ENCODE assay signal across 9 cellular contexts in genomic region chr2:43605079-43605655, GRCh38. TPM values are rescaled to one million over a fixed set of nuclear protein-coding genes. Genes with fewer than 3 reads are reported as not detected.
DNase-seq lines count a peak whose midpoint lies in the region; ATAC-seq, FAIRE-seq and TF ChIP-seq lines count a peak whose summit lies in the region.
"Had no signal": no experiment of that assay in that cellular context is flagged by ENCODE, and none has a peak within 500 bp of the region (broad histone marks: within the 10 kb centered on the region; RNA-seq: fewer than 3 reads in every experiment).

No MANE protein-coding gene starts in this region.

- no peaks in the 10 kb centered on the region for H4K20me1 ChIP-seq in K562 (replicated peaks; ENCODE audit: control insufficient read depth, insufficient read depth, low read length)

- H3K9me3 ChIP-seq in K562 (replicated peaks; ENCODE audit: control insufficient read depth, insufficient read depth, low read depth, low read length) (no peaks in the 10 kb centered on the region), upper lobe of right lung (no peaks in the 10 kb centered on the region)
- H3K9me3 ChIP-seq: SJSA1 had no signal

- H3K27me3 ChIP-seq in K562 (ENCODE audit: control insufficient read depth in 2 of 2, insufficient read depth in 2 of 2, low read length in 2 of 2) (no peaks in the 10 kb centered on the region), upper lobe of right lung (no peaks in the 10 kb centered on the region)
- H3K27me3 ChIP-seq: SJSA1 had no signal

- H3K27ac ChIP-seq in K562 (ENCODE audit: extremely low read depth, low read depth, low read length) (no peak overlapping the region), upper lobe of right lung (no peak overlapping the region)
- H3K27ac ChIP-seq: SJSA1 had no signal

- no peak overlapping the region for H3K9ac ChIP-seq in K562 (ENCODE audit: insufficient read depth in 1 of 2, low read depth in 2 of 2, low read length in 2 of 2)

- FAIRE-seq in K562 (lab: Jason Lieb, UNC): peak; percentile 49

- H3K4me2 ChIP-seq in K562 (ENCODE audit: insufficient read depth, low read length): no peak overlapping the region

- intact Hi-C loops in K562 (cut with micrococcal nuclease): loop anchor here (5.0 kb wide), 1 partner anchor 658 kb away; no protein-coding TSS in a partner anchor
- intact Hi-C loops in upper lobe of right lung (cut with DNase I): no loop called here

- 9% methylated on average over 2 of the region's 2 CpGs for WGBS in K562 (ENCODE audit: insufficient coverage, low coverage, missing lambda C conversion rate)

- in situ Hi-C loops in K562 (cut with MboI): no loop called here

- TF ChIP-seq CTCF in K562 (IDR thresholded peaks at IDR 0.05 in 2 of 3, conservative IDR thresholded peaks at IDR 0.05 in 1 of 3; ENCODE audit: insufficient read depth in 2 of 3, low read depth in 1 of 3, low read length in 3 of 3) (peak; percentile 54 to 74 (median 67); a peak in 5 of 6 replicates), upper lobe of right lung (IDR thresholded peaks at IDR 0.05) (peak; percentile 50)

- H3K4me1 ChIP-seq in K562 (replicated peaks in 1 of 2; ENCODE audit: control insufficient read depth in 2 of 2, insufficient read depth in 2 of 2, low read length in 2 of 2): no peaks in the 10 kb centered on the region; a peak in 1 of 5 replicates
- no peaks in the 10 kb centered on the region for H3K4me1 ChIP-seq in upper lobe of right lung
- H3K4me1 ChIP-seq: SJSA1 had no signal

- POLR2A ChIA-PET in K562 (lab: Yijun Ruan, JAX): interaction anchor here (0.5 to 0.9 kb wide), 2 partner anchors 9 to 743 kb away, joined by 3 to 6 read pairs; partner anchors contain the start of gene THADA

- DNase-seq in DMS 273 (lab: John Stamatoyannopoulos, UW; ENCODE audit: unreplicated experiment): peak; percentile 73
- DNase-seq in HK-2 (ENCODE audit: unreplicated experiment): peak; percentile 27
- DNase-seq in OCI-M1 (lab: John Stamatoyannopoulos, UW): peak; percentile 82
- DNase-seq in K562 (ENCODE audit: extremely low read depth in 1 of 4, low spot score in 3 of 4): peak; percentile 17 to 60 (median 37)
- DNase-seq in left kidney (ENCODE audit: low read depth, low spot score): peak; percentile 70
- no peak for DNase-seq in upper lobe of right lung

- H2AFZ ChIP-seq in K562 (ENCODE audit: low read depth, low read length): peak overlapping the region; percentile 53; the same call in 1 of the 2 replicates

- TF ChIP-seq POLR2A in K562 (conservative IDR thresholded peaks at IDR 0.05): no peak

- no peak for TF ChIP-seq EP300 in K562 (IDR thresholded peaks at IDR 0.05; ENCODE audit: low read length)

- ATAC-seq in K562: peak; percentile 92
- ATAC-seq in upper lobe of right lung: peak; percentile 62
- no peak for ATAC-seq in HG02759 (IDR thresholded peaks at IDR 0.05; ENCODE audit: unreplicated experiment)
- no peak for ATAC-seq in GM21526 (IDR thresholded peaks at IDR 0.05; ENCODE audit: low FRiP score, unreplicated experiment)

- no TSS peak for BruUV-seq in K562 (replicated peaks; lab: Mats Ljungman, UMichigan)

- no peaks in the 10 kb centered on the region for H3K9me1 ChIP-seq in K562 (ENCODE audit: control insufficient read depth, insufficient read depth, low read length)

- CTCF ChIA-PET in K562 (lab: Yijun Ruan, JAX; ENCODE audit: low intra/inter-chr PET ratio): interaction anchor here (0.6 to 1.4 kb wide), 2 partner anchors 776 to 874 kb away, joined by 3 to 5 read pairs; no protein-coding TSS in a partner anchor

- H3K36me3 ChIP-seq in K562 (ENCODE audit: control insufficient read depth, insufficient read depth, low read length) (no peaks in the 10 kb centered on the region), upper lobe of right lung (no peaks in the 10 kb centered on the region)
- H3K36me3 ChIP-seq: SJSA1 had no signal

- TF ChIP-seq RAD21 in K562 (CRISPR knock-in tag; conservative IDR thresholded peaks at IDR 0.05 in 1 of 2, IDR thresholded peaks at IDR 0.05 in 1 of 2): peak; percentile 18 to 60; a peak in 3 of 4 replicates

- no peak overlapping the region for H3K4me3 ChIP-seq in K562
- H3K4me3 ChIP-seq in upper lobe of right lung: no peak overlapping the region
- H3K4me3 ChIP-seq: SJSA1 had no signal

- no peaks in the 10 kb centered on the region for H3K79me2 ChIP-seq in K562 (ENCODE audit: control insufficient read depth, insufficient read depth, low read length)

TF ChIP-seq in K562, 482 proteins besides CTCF, POLR2A, EP300 and RAD21 (continues in another document):
- TF ChIP-seq ZNF384 (IDR thresholded peaks at IDR 0.05; ENCODE audit: low read depth, low read length): no peak
- TF ChIP-seq PATZ1 (CRISPR knock-in tag; IDR thresholded peaks at IDR 0.05; ENCODE audit: borderline replicate concordance): no peak
- no peak for TF ChIP-seq NFIX (CRISPR knock-in tag; IDR thresholded peaks at IDR 0.05; ENCODE audit: low read depth)
- TF ChIP-seq RNF2 (IDR thresholded peaks at IDR 0.05): no peak
- no peak for TF ChIP-seq TCF7L2 (IDR thresholded peaks at IDR 0.05; ENCODE audit: low read depth, low read length)
- TF ChIP-seq PHTF2 (CRISPR knock-in tag; IDR thresholded peaks at IDR 0.05): no peak
- TF ChIP-seq HDAC3 (IDR thresholded peaks at IDR 0.05; ENCODE audit: borderline replicate concordance, partially characterized antibody): no peak
- TF ChIP-seq HMBOX1 (IDR thresholded peaks at IDR 0.05): peak; percentile 71
- no peak for TF ChIP-seq HDAC6 (IDR thresholded peaks at IDR 0.05; ENCODE audit: low read depth, low read length)

RNA-seq across cellular contexts. Expression of gene THADA, which starts 9.3 kb away (rescaled TPM):
- 46.5 and 111 TPM in 2 replicates for total RNA-seq in K562 (2011; cell fraction: chromatin; rRNA removed; ENCODE audit: low replicate concordance)
- total RNA-seq in K562 (2011; cell fraction: nucleolus; rRNA removed): 30.5 and 38.3 TPM in 2 replicates
- 41.1 and 59.6 TPM in 2 replicates for total RNA-seq in K562 (2011; cell fraction: nucleoplasm; rRNA removed)
- total RNA-seq in K562 (2014; rRNA removed) (31.9 and 33.9 TPM in 2 replicates), K562 (2014; rRNA removed; fragmentation: Illumina TruSeq; extraction: Trizol) (34.4 and 34.7 TPM in 2 replicates), K562 (2015; rRNA removed; fragmentation: Illumina TruSeq; extraction: Trizol) (28.5 and 34.0 TPM in 2 replicates), K562 (2021) (33.6 and 34.0 TPM in 2 replicates), upper lobe of right lung (32.9 TPM)
- polyA plus RNA-seq in K562 (2011; rRNA removed) (18.7 and 21.9 TPM in 2 replicates), K562 (2014; fragmentation: Illumina TruSeq; extraction: Trizol) (28.4 and 31.9 TPM in 2 replicates), K562 (2014; fragmentation: Nextera tagmentation; extraction: Ambion mirVana) (10 to 100 TPM; 17.8 to 29.6 TPM), K562 (2014; rRNA removed) (15.9 and 25.1 TPM in 2 replicates)
- 19.1 and 20.0 TPM in 2 replicates for polyA plus RNA-seq in K562 (2011; cell fraction: cytosol; rRNA removed)
- polyA plus RNA-seq in K562 (2011; cell fraction: nucleus; rRNA removed): 49.1 and 65.8 TPM in 2 replicates
- polyA plus RNA-seq in K562 (2012): 18.4 and 28.4 TPM in 2 replicates
- polyA minus RNA-seq in K562 (2011; rRNA and poly(A)+ RNA removed): 64.9 and 80.5 TPM in 2 replicates
- 32.6 and 32.9 TPM in 2 replicates for polyA minus RNA-seq in K562 (2011; cell fraction: cytosol; rRNA and poly(A)+ RNA removed)
- polyA minus RNA-seq in K562 (2011; cell fraction: nucleus; rRNA and poly(A)+ RNA removed): 44.0 and 57.8 TPM in 2 replicates

RNA-seq across cellular contexts. Expression of gene PLEKHH2, which starts 31.9 kb away (rescaled TPM):
- 16.5 and 50.7 TPM in 2 replicates for total RNA-seq in K562 (2011; cell fraction: chromatin; rRNA removed; ENCODE audit: low replicate concordance)
- total RNA-seq in K562 (2011; cell fraction: nucleolus; rRNA removed): 6.6 and 7.7 TPM in 2 replicates
- 18.6 and 18.7 TPM in 2 replicates for total RNA-seq in K562 (2011; cell fraction: nucleoplasm; rRNA removed)
- total RNA-seq in K562 (2014; rRNA removed) (1.3 and 2.7 TPM in 2 replicates), K562 (2014; rRNA removed; fragmentation: Illumina TruSeq; extraction: Trizol) (3.1 and 3.7 TPM in 2 replicates), K562 (2015; rRNA removed; fragmentation: Illumina TruSeq; extraction: Trizol) (1.5 and 1.8 TPM in 2 replicates), K562 (2021) (2.1 and 3.1 TPM in 2 replicates), upper lobe of right lung (53.8 TPM)
- polyA plus RNA-seq in K562 (2011; rRNA removed) (12.9 and 13.5 TPM in 2 replicates), K562 (2014; fragmentation: Illumina TruSeq; extraction: Trizol) (3.5 and 3.9 TPM in 2 replicates), K562 (2014; fragmentation: Nextera tagmentation; extraction: Ambion mirVana) (under 1 TPM; 0.77 to 0.86 TPM), K562 (2014; rRNA removed) (2.0 and 2.7 TPM in 2 replicates)
- polyA plus RNA-seq in K562 (2011; cell fraction: cytosol; rRNA removed): 1.8 and 5.8 TPM in 2 replicates
- 15.3 and 17.7 TPM in 2 replicates for polyA plus RNA-seq in K562 (2011; cell fraction: nucleus; rRNA removed)
- 1.6 and 3.8 TPM in 2 replicates for polyA plus RNA-seq in K562 (2012)
- 13.0 and 17.7 TPM in 2 replicates for polyA minus RNA-seq in K562 (2011; rRNA and poly(A)+ RNA removed)
- polyA minus RNA-seq in K562 (2011; cell fraction: cytosol; rRNA and poly(A)+ RNA removed): 2.4 and 3.9 TPM in 2 replicates
- 8.8 and 11.4 TPM in 2 replicates for polyA minus RNA-seq in K562 (2011; cell fraction: nucleus; rRNA and poly(A)+ RNA removed)

Comparison
In these comparisons a context has a peak if more than half of its experiments do, and no peak if none do; other contexts are left out.
1. ATAC-seq: peak in K562 (single experiment) and upper lobe of right lung (single experiment); none in HG02759 (single experiment) and GM21526 (single experiment).